Comparison of ENCODE assay signal across 1 cellular context in the genomic region with DNA sequence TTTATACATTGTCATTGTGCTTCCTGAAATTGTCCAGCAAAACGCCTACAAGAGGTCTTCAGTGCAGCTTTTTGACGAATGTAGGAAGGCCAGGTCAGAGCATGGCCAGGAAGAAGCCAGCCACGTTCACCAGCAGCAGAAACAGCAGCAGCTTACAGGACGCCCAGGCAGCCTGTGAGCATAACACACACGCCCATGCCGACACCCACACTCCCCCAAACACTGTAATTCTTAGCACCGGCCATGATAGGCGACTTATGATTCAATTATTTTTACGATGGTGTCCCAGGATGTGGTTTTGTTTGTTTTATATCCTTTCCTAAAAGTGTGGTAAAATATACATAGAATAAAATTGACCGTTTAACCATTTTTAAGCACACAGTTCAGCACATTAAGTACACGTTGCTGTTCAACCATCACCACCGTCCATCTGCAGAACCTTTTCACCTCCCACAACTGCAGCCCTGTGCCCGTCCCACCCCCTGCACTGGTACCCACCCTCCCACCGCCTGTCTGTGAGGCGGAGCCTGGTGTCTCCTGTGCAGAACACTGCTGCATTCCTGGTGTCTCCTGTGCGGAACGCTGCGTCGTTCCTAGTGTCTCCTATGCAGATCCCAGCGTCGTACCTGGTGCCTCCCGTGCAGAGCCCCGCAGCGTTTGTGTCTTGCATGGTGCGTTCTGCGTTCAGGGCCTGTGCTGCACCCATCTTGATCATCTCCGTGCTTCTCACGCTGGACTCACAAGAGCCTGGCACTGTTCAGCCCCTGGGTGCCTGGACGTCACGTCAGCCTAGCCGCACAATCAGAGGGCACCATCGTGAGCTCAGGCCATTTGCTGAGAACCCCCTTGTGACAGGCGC.
TF ChIP-seq lines count a peak whose summit lies in the region.

No MANE protein-coding gene starts in this region.

TF ChIP-seq in HepG2, 621 proteins besides CTCF, POLR2A, EP300 and RAD21:
- TF ChIP-seq ZNF234 (CRISPR knock-in tag; conservative IDR thresholded peaks at IDR 0.05) (no peak), MTA3 (CRISPR knock-in tag; IDR thresholded peaks at IDR 0.05) (no peak), ZNF652 (CRISPR knock-in tag; IDR thresholded peaks at IDR 0.05; ENCODE audit: borderline replicate concordance, low read depth) (no peak), ZNF34 (CRISPR knock-in tag; IDR thresholded peaks at IDR 0.05; ENCODE audit: borderline replicate concordance) (no peak), HNRNPLL (IDR thresholded peaks at IDR 0.05; ENCODE audit: low read depth, low read length, poor library complexity, severe bottlenecking) (no peak), ZNF496 (CRISPR knock-in tag; IDR thresholded peaks at IDR 0.05; ENCODE audit: insufficient replicate concordance) (no peak)
- TF ChIP-seq, protein P1, sequence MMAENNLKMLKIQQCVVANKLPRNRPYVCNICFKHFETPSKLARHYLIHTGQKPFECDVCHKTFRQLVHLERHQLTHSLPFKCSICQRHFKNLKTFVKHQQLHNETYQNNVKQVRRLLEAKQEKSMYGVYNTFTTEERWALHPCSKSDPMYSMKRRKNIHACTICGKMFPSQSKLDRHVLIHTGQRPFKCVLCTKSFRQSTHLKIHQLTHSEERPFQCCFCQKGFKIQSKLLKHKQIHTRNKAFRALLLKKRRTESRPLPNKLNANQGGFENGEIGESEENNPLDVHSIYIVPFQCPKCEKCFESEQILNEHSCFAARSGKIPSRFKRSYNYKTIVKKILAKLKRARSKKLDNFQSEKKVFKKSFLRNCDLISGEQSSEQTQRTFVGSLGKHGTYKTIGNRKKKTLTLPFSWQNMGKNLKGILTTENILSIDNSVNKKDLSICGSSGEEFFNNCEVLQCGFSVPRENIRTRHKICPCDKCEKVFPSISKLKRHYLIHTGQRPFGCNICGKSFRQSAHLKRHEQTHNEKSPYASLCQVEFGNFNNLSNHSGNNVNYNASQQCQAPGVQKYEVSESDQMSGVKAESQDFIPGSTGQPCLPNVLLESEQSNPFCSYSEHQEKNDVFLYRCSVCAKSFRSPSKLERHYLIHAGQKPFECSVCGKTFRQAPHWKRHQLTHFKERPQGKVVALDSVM (CRISPR knock-in tag; IDR thresholded peaks at IDR 0.05), result no peak
